ENCODE assay signal across 1 cellular context in genomic region chr9:33164138-33164809, GRCh38.
TF ChIP-seq lines count a peak whose summit lies in the region.

No MANE protein-coding gene starts in this region.

TF ChIP-seq in GM12878, 131 proteins besides CTCF, POLR2A, EP300 and RAD21 (continued from another document and continues in another):
- no peak for TF ChIP-seq USF2 (IDR thresholded peaks at IDR 0.05; ENCODE audit: borderline replicate concordance, low read depth, low read length)
- peak; percentile 54; the same call in 1 of the 2 replicates for TF ChIP-seq RELB (IDR thresholded peaks at IDR 0.05; ENCODE audit: low read depth)
- TF ChIP-seq EED (IDR thresholded peaks at IDR 0.05; ENCODE audit: low read depth) = peak; percentile 84
- TF ChIP-seq NBN (IDR thresholded peaks at IDR 0.05) = peak; percentile 53; the same call in 1 of the 2 replicates
- TF ChIP-seq ZNF24 (IDR thresholded peaks at IDR 0.05) = peak; percentile 13; the same call in 1 of the 2 replicates
- no peak for TF ChIP-seq HDGF (IDR thresholded peaks at IDR 0.05)
- no peak for TF ChIP-seq KDM1A (IDR thresholded peaks at IDR 0.05; ENCODE audit: borderline replicate concordance)
- TF ChIP-seq PKNOX1 (IDR thresholded peaks at IDR 0.05) = no peak
- TF ChIP-seq REST (IDR thresholded peaks at IDR 0.05; ENCODE audit: low read depth, low read length) = no peak
- TF ChIP-seq TCF12 (IDR thresholded peaks at IDR 0.05; ENCODE audit: low read depth, low read length) = peak; percentile 96
- no peak for TF ChIP-seq STAT1 (conservative IDR thresholded peaks at IDR 0.05)
- TF ChIP-seq BRCA1 (IDR thresholded peaks at IDR 0.05; ENCODE audit: low read depth, low read length) = no peak
- TF ChIP-seq SP1 (IDR thresholded peaks at IDR 0.05; ENCODE audit: low read depth, low read length) = peak; percentile 39
- TF ChIP-seq PRDM15 (CRISPR knock-in tag; IDR thresholded peaks at IDR 0.05) = no peak
- TF ChIP-seq MYC (IDR thresholded peaks at IDR 0.05; ENCODE audit: insufficient read depth, insufficient read length, insufficient replicate concordance, low read length, severe bottlenecking) = no peak
- no peak for TF ChIP-seq SUZ12 (IDR thresholded peaks at IDR 0.05; ENCODE audit: unreplicated experiment)
- TF ChIP-seq IKZF2 (IDR thresholded peaks at IDR 0.05) = peak; percentile 73 to 80
- TF ChIP-seq TCF3 (IDR thresholded peaks at IDR 0.05; ENCODE audit: borderline replicate concordance, insufficient read depth, low read depth, low read length) = peak; percentile 86; the same call in 1 of the 2 replicates
- no peak for TF ChIP-seq NR2C2 (IDR thresholded peaks at IDR 0.05; ENCODE audit: borderline replicate concordance, control insufficient read depth, insufficient read length, low read depth)
- TF ChIP-seq MEF2B (IDR thresholded peaks at IDR 0.05; ENCODE audit: partially characterized antibody, poor library complexity, severe bottlenecking) = peak; percentile 49
- no peak for TF ChIP-seq MAX (IDR thresholded peaks at IDR 0.05; ENCODE audit: low read depth, low read length)
- no peak for TF ChIP-seq BMI1 (IDR thresholded peaks at IDR 0.05; ENCODE audit: borderline replicate concordance)
- peak; percentile 62; the same call in 1 of the 2 replicates for TF ChIP-seq CBFB (IDR thresholded peaks at IDR 0.05; ENCODE audit: low read depth)
- no peak for TF ChIP-seq PML (IDR thresholded peaks at IDR 0.05; ENCODE audit: low read length)
- no peak for TF ChIP-seq ESRRA (IDR thresholded peaks at IDR 0.05; ENCODE audit: low read length)
- no peak for TF ChIP-seq HSF1 (IDR thresholded peaks at IDR 0.05; ENCODE audit: low read depth, low read length)
- 0 out of 2 replicates have a peak, but pooled peaks have one; percentile 44 for TF ChIP-seq CHD1 (IDR thresholded peaks at IDR 0.05; ENCODE audit: low read depth, low read length)
- TF ChIP-seq CUX1 (IDR thresholded peaks at IDR 0.05; ENCODE audit: insufficient replicate concordance, low read depth, low read length) = peak; percentile 51
- peak; percentile 86 for TF ChIP-seq IKZF1 (conservative IDR thresholded peaks at IDR 0.05)
- peak; percentile 93 for TF ChIP-seq RFX5 (IDR thresholded peaks at IDR 0.05; ENCODE audit: low read depth, low read length)
- no peak for TF ChIP-seq CBX5 (IDR thresholded peaks at IDR 0.05; ENCODE audit: low read depth)
- TF ChIP-seq MEF2A (IDR thresholded peaks at IDR 0.05; ENCODE audit: insufficient read depth, low read depth, low read length) = no peak
- peak; percentile 88 for TF ChIP-seq PAX5 (IDR thresholded peaks at IDR 0.05; ENCODE audit: borderline replicate concordance, low read depth, low read length)
- no peak for TF ChIP-seq BCLAF1 (IDR thresholded peaks at IDR 0.05)
- no peak for TF ChIP-seq POLR2AphosphoS2 (IDR thresholded peaks at IDR 0.05; ENCODE audit: low read depth, low read length)
- peak; percentile 55; the same call in 1 of the 2 replicates for TF ChIP-seq SPI1 (IDR thresholded peaks at IDR 0.05; ENCODE audit: borderline replicate concordance, insufficient read depth, low read depth, low read length)
- peak; percentile 60; the same call in 1 of the 2 replicates for TF ChIP-seq POLR2AphosphoS5 (IDR thresholded peaks at IDR 0.05; ENCODE audit: low read length)
- TF ChIP-seq MYB (IDR thresholded peaks at IDR 0.05; ENCODE audit: borderline replicate concordance, low read depth, low read length) = no peak
- 0 out of 2 replicates have a peak, but pooled peaks have one; percentile 32 for TF ChIP-seq WRNIP1 (IDR thresholded peaks at IDR 0.05; ENCODE audit: borderline replicate concordance, low read depth, low read length)
